Comparison of ENCODE assay signal across 19 cellular contexts in genomic region chr1:39199593-39199992, GRCh38. TPM values are rescaled to one million over a fixed set of nuclear protein-coding genes. Genes with fewer than 3 reads are reported as not detected.
DNase-seq lines count a peak whose midpoint lies in the region; ATAC-seq and TF ChIP-seq lines count a peak whose summit lies in the region.
"Had no signal": no experiment of that assay in that cellular context is flagged by ENCODE, and none has a peak within 500 bp of the region (broad histone marks: within the 10 kb centered on the region; RNA-seq: fewer than 3 reads in every experiment).

No MANE protein-coding gene starts in this region.

- TF ChIP-seq CTCF in natural killer cell (IDR thresholded peaks at IDR 0.05) = no peak
- no peak for TF ChIP-seq CTCF in stomach (IDR thresholded peaks at IDR 0.05)

- H3K27ac Mint-ChIP-seq in natural killer cell treated with Interleukin-12 subunit alpha and Interleukin-12 subunit beta and Interleukin-15 and Interleukin-18, amount 100 ng/mL, for 72 hours = peak overlapping the region; percentile 40 to 49
- H3K27ac Mint-ChIP-seq in natural killer cell = peak overlapping the region in 1 of 2 donors; percentile 32
- H3K27ac Mint-ChIP-seq in activated T-helper 1 cell treated with anti-CD3 and anti-CD28 coated beads, Interleukin-12 subunit alpha, Interleukin-12 subunit beta, Interleukin-2, Interleukin-4 antibody, amounts not matched to agents 30 ng/mL and 10 ng/mL and 1 ng/mL, durations not matched to agents 14 hours and 24 hours and 36 hours = peak overlapping the region; percentile 16
- H3K27ac Mint-ChIP-seq: activated T-helper 17 cell treated with anti-CD3 and anti-CD28 coated beads, Interleukin-2, amount 50 U/mL, for 72 hours had no signal

- H3K4me1 ChIP-seq in stomach = peaks cover 22 to 64% (median 43%) of the 10 kb centered on the region in 4 donors

- no peak for ATAC-seq in natural killer cell treated with Interleukin-12 subunit alpha and Interleukin-12 subunit beta and Interleukin-15 and Interleukin-18, amount 100 ng/mL, for 72 hours
- ATAC-seq in natural killer cell = no peak
- ATAC-seq in GM18511 (IDR thresholded peaks at IDR 0.05; ENCODE audit: unreplicated experiment) = no peak
- ATAC-seq in left colon = no peak
- ATAC-seq: activated T-helper 17 cell treated with anti-CD3 and anti-CD28 coated beads, Interleukin-2, amount 50 U/mL, for 72 hours; stimulated activated naive CD8-positive, alpha-beta T cell treated with anti-CD3 and anti-CD28 coated beads, Interleukin-15, amount 100 ng/mL, for 72 hours had no signal

- peaks cover 53 to 58% of the 10 kb centered on the region in 2 donors for H3K4me1 Mint-ChIP-seq in natural killer cell treated with Interleukin-12 subunit alpha and Interleukin-12 subunit beta and Interleukin-15 and Interleukin-18, amount 100 ng/mL, for 72 hours (ENCODE audit: low read depth in 2 of 2)
- peaks cover 52 to 64% of the 10 kb centered on the region in 2 donors for H3K4me1 Mint-ChIP-seq in natural killer cell
- peaks cover 68% of the 10 kb centered on the region for H3K4me1 Mint-ChIP-seq in activated T-helper 1 cell treated with anti-CD3 and anti-CD28 coated beads, Interleukin-12 subunit alpha, Interleukin-12 subunit beta, Interleukin-2, Interleukin-4 antibody, amounts not matched to agents 30 ng/mL and 10 ng/mL and 1 ng/mL, durations not matched to agents 14 hours and 24 hours and 36 hours (ENCODE audit: low read depth)

- no peak for TF ChIP-seq EP300 in stomach (IDR thresholded peaks at IDR 0.05)

- no peak overlapping the region for H3K4me3 Mint-ChIP-seq in natural killer cell treated with Interleukin-12 subunit alpha and Interleukin-12 subunit beta and Interleukin-15 and Interleukin-18, amount 100 ng/mL, for 72 hours
- H3K4me3 Mint-ChIP-seq in natural killer cell = no peak overlapping the region
- H3K4me3 Mint-ChIP-seq in activated T-helper 1 cell treated with anti-CD3 and anti-CD28 coated beads, Interleukin-12 subunit alpha, Interleukin-12 subunit beta, Interleukin-2, Interleukin-4 antibody, amounts not matched to agents 30 ng/mL and 10 ng/mL and 1 ng/mL, durations not matched to agents 14 hours and 24 hours and 36 hours = no peak overlapping the region
- H3K4me3 Mint-ChIP-seq: activated CD4-positive, alpha-beta T cell treated with anti-CD3 and anti-CD28 coated beads, Interleukin-2, amount 10 ng/mL, durations not matched to agents 7 days and 5 days; activated T-helper 17 cell treated with anti-CD3 and anti-CD28 coated beads, Interleukin-2, amount 50 U/mL, for 72 hours; neural crest cell; stimulated activated naive CD8-positive, alpha-beta T cell treated with anti-CD3 and anti-CD28 coated beads, Interleukin-15, amount 100 ng/mL, for 72 hours had no signal

- intact Hi-C loops in natural killer cell (cut with micrococcal nuclease) (loop anchor here (10.0 kb wide), 1 partner anchor 215 kb away; no protein-coding TSS in a partner anchor), stomach (cut with DNase I; ENCODE audit: low total_unique reads) (loop anchor here (10.0 kb wide), 1 partner anchor 95 kb away; no protein-coding TSS in a partner anchor), left colon (cut with DNase I, micrococcal nuclease) (loop anchor here in 1 of 2 donors (10.0 kb wide), 1 partner anchor 65 kb away; no protein-coding TSS in a partner anchor)
- intact Hi-C loops in activated T-helper 1 cell treated with anti-CD3 and anti-CD28 coated beads, Interleukin-12 subunit alpha, Interleukin-12 subunit beta, Interleukin-2, Interleukin-4 antibody, amounts not matched to agents 30 ng/mL and 10 ng/mL and 1 ng/mL, durations not matched to agents 14 hours and 24 hours and 36 hours (cut with micrococcal nuclease) = no loop called here

- no peaks in the 10 kb centered on the region for H3K36me3 Mint-ChIP-seq in natural killer cell treated with Interleukin-12 subunit alpha and Interleukin-12 subunit beta and Interleukin-15 and Interleukin-18, amount 100 ng/mL, for 72 hours
- no peaks in the 10 kb centered on the region for H3K36me3 Mint-ChIP-seq in natural killer cell
- peaks cover 2% of the 10 kb centered on the region for H3K36me3 Mint-ChIP-seq in activated T-helper 1 cell treated with anti-CD3 and anti-CD28 coated beads, Interleukin-12 subunit alpha, Interleukin-12 subunit beta, Interleukin-2, Interleukin-4 antibody, amounts not matched to agents 30 ng/mL and 10 ng/mL and 1 ng/mL, durations not matched to agents 14 hours and 24 hours and 36 hours (ENCODE audit: low read depth)

- 85 to 100% (median 91%) methylated on average over 1 of the region's 1 CpG for WGBS in stomach, 5 donors

- H3K36me3 ChIP-seq in stomach = no peaks in the 10 kb centered on the region
- H3K36me3 ChIP-seq: HAP-1 had no signal

- H3K9me3 ChIP-seq in stomach = no peaks in the 10 kb centered on the region
- H3K9me3 ChIP-seq: HAP-1 had no signal

- no peak for DNase-seq in natural killer cell treated with Interleukin-12 subunit alpha and Interleukin-12 subunit beta and Interleukin-15 and Interleukin-18, amount 100 ng/mL, for 72 hours (ENCODE audit: low spot score)
- DNase-seq in natural killer cell = no peak
- no peak for DNase-seq in activated T-helper 1 cell treated with anti-CD3 and anti-CD28 coated beads, Interleukin-12 subunit alpha, Interleukin-12 subunit beta, Interleukin-2, Interleukin-4 antibody, amounts not matched to agents 30 ng/mL and 10 ng/mL and 1 ng/mL, durations not matched to agents 14 hours and 24 hours and 36 hours (ENCODE audit: low spot score)
- peak; percentile 44 for DNase-seq in inferior parietal cortex (ENCODE audit: extremely low spot score)
- no peak for DNase-seq in NCI-H187 treated with DMSO at 0.1 percent for 48 hours (lab: John Stamatoyannopoulos, UW)
- no peak for DNase-seq in stomach
- DNase-seq in left colon = no peak
- DNase-seq: activated CD4-positive, alpha-beta T cell treated with anti-CD3 and anti-CD28 coated beads, Interleukin-2, amount 10 ng/mL, durations not matched to agents 7 days and 5 days; GDM1; glutamatergic neuron; NCI-H1436 treated with DMSO at 0.1 percent for 48 hours; NCI-H226; Right ventricle myocardium superior; stimulated activated naive CD8-positive, alpha-beta T cell treated with anti-CD3 and anti-CD28 coated beads, Interleukin-15, amount 100 ng/mL, for 72 hours; T1000 had no signal

- no peaks in the 10 kb centered on the region for H3K27me3 Mint-ChIP-seq in natural killer cell treated with Interleukin-12 subunit alpha and Interleukin-12 subunit beta and Interleukin-15 and Interleukin-18, amount 100 ng/mL, for 72 hours
- no peaks in the 10 kb centered on the region for H3K27me3 Mint-ChIP-seq in natural killer cell (ENCODE audit: low read depth in 2 of 2)
- H3K27me3 Mint-ChIP-seq in activated T-helper 1 cell treated with anti-CD3 and anti-CD28 coated beads, Interleukin-12 subunit alpha, Interleukin-12 subunit beta, Interleukin-2, Interleukin-4 antibody, amounts not matched to agents 30 ng/mL and 10 ng/mL and 1 ng/mL, durations not matched to agents 14 hours and 24 hours and 36 hours (ENCODE audit: insufficient read depth) = no peaks in the 10 kb centered on the region
- H3K27me3 Mint-ChIP-seq: activated CD4-positive, alpha-beta T cell treated with anti-CD3 and anti-CD28 coated beads, Interleukin-2, amount 10 ng/mL, durations not matched to agents 7 days and 5 days; activated T-helper 17 cell treated with anti-CD3 and anti-CD28 coated beads, Interleukin-2, amount 50 U/mL, for 72 hours; stimulated activated naive CD8-positive, alpha-beta T cell treated with anti-CD3 and anti-CD28 coated beads, Interleukin-15, amount 100 ng/mL, for 72 hours had no signal

- H3K9me3 Mint-ChIP-seq in natural killer cell treated with Interleukin-12 subunit alpha and Interleukin-12 subunit beta and Interleukin-15 and Interleukin-18, amount 100 ng/mL, for 72 hours = no peaks in the 10 kb centered on the region
- H3K9me3 Mint-ChIP-seq in natural killer cell = no peaks in the 10 kb centered on the region
- H3K9me3 Mint-ChIP-seq in activated T-helper 1 cell treated with anti-CD3 and anti-CD28 coated beads, Interleukin-12 subunit alpha, Interleukin-12 subunit beta, Interleukin-2, Interleukin-4 antibody, amounts not matched to agents 30 ng/mL and 10 ng/mL and 1 ng/mL, durations not matched to agents 14 hours and 24 hours and 36 hours = no peaks in the 10 kb centered on the region
- H3K9me3 Mint-ChIP-seq: activated CD4-positive, alpha-beta T cell treated with anti-CD3 and anti-CD28 coated beads, Interleukin-2, amount 10 ng/mL, durations not matched to agents 7 days and 5 days; activated T-helper 17 cell treated with anti-CD3 and anti-CD28 coated beads, Interleukin-2, amount 50 U/mL, for 72 hours; neural crest cell; stimulated activated naive CD8-positive, alpha-beta T cell treated with anti-CD3 and anti-CD28 coated beads, Interleukin-15, amount 100 ng/mL, for 72 hours had no signal

- no peak overlapping the region for H3K4me3 ChIP-seq in stomach
- H3K4me3 ChIP-seq: HAP-1 had no signal

- peak overlapping the region in 1 of 5 donors; percentile 53 for H3K27ac ChIP-seq in stomach

- H3K27me3 ChIP-seq in stomach = no peaks in the 10 kb centered on the region

- TF ChIP-seq POLR2A in stomach (IDR thresholded peaks at IDR 0.05) = no peak

RNA-seq across cellular contexts. Expression of gene MACF1, which starts 4.9 kb away (rescaled TPM):
- 100 to 1,000 TPM; 370 to 514 TPM for total RNA-seq in natural killer cell treated with Interleukin-12 subunit alpha and Interleukin-12 subunit beta and Interleukin-15 and Interleukin-18, amount 100 ng/mL, for 72 hours
- total RNA-seq in natural killer cell = 100 to 1,000 TPM; 752 to 811 (median 752) TPM
- 224 and 226 TPM in 2 replicates for total RNA-seq in activated T-helper 1 cell treated with anti-CD3 and anti-CD28 coated beads, Interleukin-12 subunit alpha, Interleukin-12 subunit beta, Interleukin-2, Interleukin-4 antibody, amounts not matched to agents 30 ng/mL and 10 ng/mL and 1 ng/mL, durations not matched to agents 14 hours and 24 hours and 36 hours
- 100 to 1,000 TPM; 170 to 662 (median 401) TPM for total RNA-seq in stomach
- polyA plus RNA-seq in stomach = 10 to 100 TPM; 16.8 to 40.1 (median 26.8) TPM
- 100 to 1,000 TPM; 121 to 149 TPM for total RNA-seq in left colon
